In the genomic region with DNA sequence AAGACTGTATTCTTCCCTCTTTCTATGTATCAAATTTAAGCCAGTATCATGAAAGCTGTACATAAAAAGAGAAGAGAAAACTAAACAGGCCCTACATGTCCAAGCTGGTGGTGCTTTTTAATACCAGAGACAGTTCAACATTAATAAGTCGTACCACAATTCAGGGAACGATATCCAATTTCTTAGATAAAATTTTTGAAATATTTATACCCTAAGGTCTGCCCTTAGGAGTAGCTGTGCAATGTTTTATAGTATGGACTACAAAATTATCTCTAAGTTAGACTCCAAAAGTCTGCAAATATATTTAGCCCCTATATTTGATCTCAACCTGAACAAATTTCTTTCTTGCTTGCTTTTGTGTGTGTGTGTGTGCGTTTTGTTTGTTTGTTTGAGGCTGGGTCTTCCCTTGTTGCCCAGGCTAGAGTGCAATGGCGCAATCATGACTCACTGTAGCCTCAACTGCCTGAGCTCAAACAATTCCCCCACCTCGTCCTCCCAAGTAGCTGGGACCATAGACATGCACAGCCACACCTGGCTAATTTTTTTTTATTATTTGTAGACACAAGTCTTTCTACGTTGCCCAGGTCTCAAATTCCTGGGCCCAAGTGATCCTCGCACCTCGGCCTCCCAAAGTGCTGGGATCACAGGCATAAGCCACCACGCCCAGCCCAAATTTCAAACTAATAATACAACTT, we compare ENCODE assay signal across 12 cellular contexts. TPM values are rescaled to one million over a fixed set of nuclear protein-coding genes. Genes with fewer than 3 reads are reported as not detected.
DNase-seq lines count a peak whose midpoint lies in the region; ATAC-seq and TF ChIP-seq lines count a peak whose summit lies in the region.
"Had no signal": no experiment of that assay in that cellular context is flagged by ENCODE, and none has a peak within 500 bp of the region (broad histone marks: within the 10 kb centered on the region; RNA-seq: fewer than 3 reads in every experiment).

No MANE protein-coding gene starts in this region.

- no peaks in the 10 kb centered on the region for H3K27me3 Mint-ChIP-seq in nephron progenitor cell (ENCODE audit: low read depth, poor library complexity)
- H3K27me3 Mint-ChIP-seq: activated naive CD8-positive, alpha-beta T cell treated with anti-CD3 and anti-CD28 coated beads, Interleukin-2, amount 50 U/mL, for 24 hours; stimulated activated memory B cell treated with anti-CD40 and anti-IgM and Interleukin-4, amounts not matched to agents 10 μg/mL and 1 μg/mL and 100 μg/mL, for 72 hours had no signal

- H3K27ac Mint-ChIP-seq in nephron progenitor cell, result no peak overlapping the region
- H3K27ac Mint-ChIP-seq: activated naive CD8-positive, alpha-beta T cell treated with anti-CD3 and anti-CD28 coated beads, Interleukin-2, amount 50 U/mL, for 24 hours; stimulated activated memory B cell treated with anti-CD40 and anti-IgM and Interleukin-4, amounts not matched to agents 10 μg/mL and 1 μg/mL and 100 μg/mL, for 72 hours had no signal

- DNase-seq in NCI-H2029 (lab: John Stamatoyannopoulos, UW) (peak; percentile 0), NCI-H2029 treated with DMSO at 0.1 percent for 48 hours (lab: John Stamatoyannopoulos, UW) (no peak), left lobe of liver (ENCODE audit: low spot score) (no peak), tibial nerve (ENCODE audit: low spot score in 2 of 2) (no peak), GF-D8 (lab: John Stamatoyannopoulos, UW) (no peak), NCI-H146 (lab: John Stamatoyannopoulos, UW) (no peak), nephron progenitor cell (no peak)
- DNase-seq: activated CD4-positive, alpha-beta T cell treated with anti-CD3 and anti-CD28 coated beads for 1 hour; activated naive CD8-positive, alpha-beta T cell treated with anti-CD3 and anti-CD28 coated beads, Interleukin-2, amount 50 U/mL, for 24 hours had no signal

- no peak for TF ChIP-seq CTCF in VCaP (conservative IDR thresholded peaks at IDR 0.05)
- no peak for TF ChIP-seq CTCF in tibial nerve (IDR thresholded peaks at IDR 0.05)
- no peak for TF ChIP-seq CTCF in nephron progenitor cell (IDR thresholded peaks at IDR 0.05)

- no peaks in the 10 kb centered on the region for H3K36me3 ChIP-seq in tibial nerve

- no peak for TF ChIP-seq POLR2A in tibial nerve (IDR thresholded peaks at IDR 0.05)

- no peak for TF ChIP-seq EP300 in tibial nerve (IDR thresholded peaks at IDR 0.05)

- H3K4me3 ChIP-seq in tibial nerve, result no peak overlapping the region

- H3K9me3 ChIP-seq in tibial nerve, result no peaks in the 10 kb centered on the region

- H3K27ac ChIP-seq in VCaP, result 0 out of 2 replicates have a peak overlapping the region, but pooled peaks have one; percentile 23
- peak overlapping the region in 3 of 4 donors; percentile 11 to 78 (median 51) for H3K27ac ChIP-seq in tibial nerve
- H3K27ac ChIP-seq: 22Rv1 had no signal

- no peak overlapping the region for H3K4me3 Mint-ChIP-seq in nephron progenitor cell
- H3K4me3 Mint-ChIP-seq: activated naive CD8-positive, alpha-beta T cell treated with anti-CD3 and anti-CD28 coated beads, Interleukin-2, amount 50 U/mL, for 24 hours; stimulated activated memory B cell treated with anti-CD40 and anti-IgM and Interleukin-4, amounts not matched to agents 10 μg/mL and 1 μg/mL and 100 μg/mL, for 72 hours had no signal

- no peaks in the 10 kb centered on the region for H3K9me3 Mint-ChIP-seq in nephron progenitor cell
- H3K9me3 Mint-ChIP-seq: activated naive CD8-positive, alpha-beta T cell treated with anti-CD3 and anti-CD28 coated beads, Interleukin-2, amount 50 U/mL, for 24 hours; stimulated activated memory B cell treated with anti-CD40 and anti-IgM and Interleukin-4, amounts not matched to agents 10 μg/mL and 1 μg/mL and 100 μg/mL, for 72 hours had no signal

- H3K27me3 ChIP-seq in tibial nerve, result no peaks in the 10 kb centered on the region

- H3K4me1 Mint-ChIP-seq in nephron progenitor cell, result peaks cover 10% of the 10 kb centered on the region
- H3K4me1 Mint-ChIP-seq: stimulated activated memory B cell treated with anti-CD40 and anti-IgM and Interleukin-4, amounts not matched to agents 10 μg/mL and 1 μg/mL and 100 μg/mL, for 72 hours had no signal

- peak; percentile 38 for ATAC-seq in left lobe of liver
- ATAC-seq: activated naive CD8-positive, alpha-beta T cell treated with anti-CD3 and anti-CD28 coated beads, Interleukin-2, amount 50 U/mL, for 24 hours had no signal

- WGBS in tibial nerve, 2 donors, result 73 to 74% methylated on average over 9 of the region's 9 CpGs

- H3K4me1 ChIP-seq in tibial nerve, result peaks cover 7 to 32% (median 13%) of the 10 kb centered on the region in 4 donors

- no peaks in the 10 kb centered on the region for H3K36me3 Mint-ChIP-seq in nephron progenitor cell (ENCODE audit: low read depth)
- H3K36me3 Mint-ChIP-seq: stimulated activated memory B cell treated with anti-CD40 and anti-IgM and Interleukin-4, amounts not matched to agents 10 μg/mL and 1 μg/mL and 100 μg/mL, for 72 hours had no signal

RNA-seq across cellular contexts. Expression of gene ARHGAP19, which starts 13.2 kb away (rescaled TPM):
- total RNA-seq in left lobe of liver, result 4.1 TPM
- 100 to 1,000 TPM in 1 of 4 donors, 10 to 100 TPM in 3; 37.5 to 109 (median 77.7) TPM for total RNA-seq in tibial nerve

RNA-seq across cellular contexts. Expression of gene FRAT1, which starts 39.8 kb away (rescaled TPM):
- total RNA-seq in left lobe of liver (10.0 TPM), tibial nerve (10 to 100 TPM in 1 of 4 donors, 1 to 10 TPM in 3; 6.8 to 10.0 (median 8.5) TPM)

RNA-seq across cellular contexts. Expression of gene FRAT2, which starts 55.3 kb away (rescaled TPM):
- total RNA-seq in left lobe of liver (10.3 TPM), tibial nerve (10 to 100 TPM; 14.6 to 28.2 (median 23.3) TPM)
